1 cellular context compared by ENCODE assay signal in genomic region chr1:19177811-19178210, GRCh38.
TF ChIP-seq lines count a peak whose summit lies in the region.

No MANE protein-coding gene starts in this region.

TF ChIP-seq in HepG2, 621 proteins besides CTCF, POLR2A, EP300 and RAD21 (continued from another document):
- TF ChIP-seq KIAA2018 (CRISPR knock-in tag; IDR thresholded peaks at IDR 0.05; ENCODE audit: borderline replicate concordance) (no peak), ZKSCAN1 (IDR thresholded peaks at IDR 0.05; ENCODE audit: low read length) (no peak), ZNF576 (CRISPR knock-in tag; IDR thresholded peaks at IDR 0.05) (no peak), DZIP1 (CRISPR knock-in tag; IDR thresholded peaks at IDR 0.05) (no peak), SPEN (CRISPR knock-in tag; IDR thresholded peaks at IDR 0.05; ENCODE audit: low read depth) (no peak), CCDC6 (CRISPR knock-in tag; IDR thresholded peaks at IDR 0.05) (no peak), ATF7 (IDR thresholded peaks at IDR 0.05) (no peak), ATF7 (CRISPR knock-in tag; IDR thresholded peaks at IDR 0.05) (no peak), ZNF256 (CRISPR knock-in tag; conservative IDR thresholded peaks at IDR 0.05) (no peak), ZNF670 (CRISPR knock-in tag; IDR thresholded peaks at IDR 0.05; ENCODE audit: borderline replicate concordance) (no peak), EHMT2 (IDR thresholded peaks at IDR 0.05; ENCODE audit: borderline replicate concordance, low read depth, low read length) (no peak)
